8 cellular contexts compared by ENCODE assay signal in genomic region chr1:202460133-202460495, GRCh38.
DNase-seq lines count a peak whose midpoint lies in the region; FAIRE-seq and TF ChIP-seq lines count a peak whose summit lies in the region.
"Not testable (repeated sequence)": the region's sequence is repeated elsewhere in the genome, so short reads cannot be mapped to it uniquely, and the experiment has no call there.

No MANE protein-coding gene starts in this region.

- FAIRE-seq in H54 (lab: Jason Lieb, UNC), result peak; percentile 89

- DNase-seq in AG04449 (ENCODE audit: low read depth, low spot score), result peak; percentile 19
- not testable (repeated sequence) for DNase-seq in H54 (ENCODE audit: insufficient read length, low spot score); PC-9
- peak; percentile 28 for DNase-seq in astrocyte of the cerebellum (ENCODE audit: low read depth)
- DNase-seq in dedifferentiated amniotic fluid mesenchymal stem cell (ENCODE audit: extremely low spot score), result peak; percentile 59
- DNase-seq in fibroblast of villous mesenchyme (ENCODE audit: low read depth), result peak; percentile 17
- peak; percentile 10 for DNase-seq in kidney tubule cell (ENCODE audit: low spot score)

- in situ Hi-C loops in astrocyte of the cerebellum (cut with HindIII; ENCODE audit: low sequenced_read_pairs), result not testable (repeated sequence)

- H3K4me3 ChIP-seq in AG04449 (ENCODE audit: low read depth, low read length); astrocyte of the cerebellum (ENCODE audit: low read depth, low read length); fibroblast of villous mesenchyme (ENCODE audit: low read depth, low read length): not testable (repeated sequence)
- H3K4me3 ChIP-seq in PC-9 (0 out of 2 replicates have a peak overlapping the region, but pooled peaks have one; percentile 1), skeletal muscle tissue (ENCODE audit: low read length in 3 of 3) (peak overlapping the region in 1 of 3 donors; percentile 48)

- peak overlapping the region in 1 of 3 donors; percentile 27 for H3K9ac ChIP-seq in skeletal muscle tissue (ENCODE audit: low read depth in 1 of 3, low read length in 3 of 3)

- peaks cover 17% of the 10 kb centered on the region; the same call in 1 of the 2 replicates for H3K36me3 ChIP-seq in PC-9 (ENCODE audit: low read depth)
- H3K36me3 ChIP-seq in skeletal muscle tissue (ENCODE audit: control insufficient read depth in 3 of 3, insufficient read depth in 3 of 3, low read length in 3 of 3), result not testable (repeated sequence)

- peaks cover 51% of the 10 kb centered on the region for H3F3A ChIP-seq in PC-9 (ENCODE audit: insufficient read depth, low read depth)

- H3K79me2 ChIP-seq in PC-9 (ENCODE audit: low read depth), result not testable (repeated sequence)

- peak overlapping the region; percentile 57 for H3K4me2 ChIP-seq in PC-9

- H4K20me1 ChIP-seq in PC-9 (ENCODE audit: insufficient read depth), result not testable (repeated sequence)

- TF ChIP-seq POLR2A in H54 (IDR thresholded peaks at IDR 0.05; ENCODE audit: low read depth, low read length), result not testable (repeated sequence)

- not testable (repeated sequence) for H3K27me3 ChIP-seq in PC-9 (ENCODE audit: insufficient read depth, low read depth); skeletal muscle tissue (ENCODE audit: control insufficient read depth in 3 of 3, insufficient read depth in 3 of 3, low read length in 3 of 3)

- H3K4me1 ChIP-seq in PC-9 (replicated peaks; ENCODE audit: insufficient read depth) (peaks cover 93% of the 10 kb centered on the region), skeletal muscle tissue (ENCODE audit: control insufficient read depth in 3 of 3, insufficient read depth in 3 of 3, low read length in 3 of 3) (peaks cover 7 to 34% (median 12%) of the 10 kb centered on the region in 3 donors)

- H2AFZ ChIP-seq in PC-9, result not testable (repeated sequence)

- H3K27ac ChIP-seq in PC-9, result peak overlapping the region; percentile 69
- H3K27ac ChIP-seq in skeletal muscle tissue (ENCODE audit: low read depth, low read length), result peak overlapping the region; percentile 87

- CTCF ChIA-PET in AG04449 (lab: Yijun Ruan, JAX), result interaction anchor here (1.1 to 7.2 kb wide), 6 partner anchors 41 to 271 kb away, joined by 3 to 105 read pairs (median 4); partner anchors contain the start of gene PPP1R12B
- CTCF ChIA-PET in PC-9 (lab: Charles Lee), result interaction anchor here (0.6 to 0.9 kb wide), 2 partner anchors 49 to 80 kb away, joined by 3 to 4 read pairs; no protein-coding TSS in a partner anchor

- not testable (repeated sequence) for TF ChIP-seq CTCF in AG04449 (IDR thresholded peaks at IDR 0.05; ENCODE audit: insufficient read depth, low read length, missing control alignments); PC-9 (conservative IDR thresholded peaks at IDR 0.05); astrocyte of the cerebellum (IDR thresholded peaks at IDR 0.05; ENCODE audit: low read depth, low read length, missing control alignments); fibroblast of villous mesenchyme (IDR thresholded peaks at IDR 0.05; ENCODE audit: insufficient read depth, low read depth, low read length)

- not testable (repeated sequence) for H3K9me3 ChIP-seq in PC-9 (ENCODE audit: insufficient read depth, low read depth); skeletal muscle tissue (ENCODE audit: control insufficient read depth in 3 of 3, low read length in 3 of 3)

- H3K9me2 ChIP-seq in PC-9 (ENCODE audit: insufficient read depth), result not testable (repeated sequence)

- POLR2A ChIA-PET in AG04449 (lab: Yijun Ruan, JAX); PC-9 (lab: Charles Lee; ENCODE audit: unreplicated experiment): not testable (repeated sequence)

- not testable (repeated sequence) for BruUV-seq in PC-9 (replicated peaks; lab: Mats Ljungman, UMichigan)

- intact Hi-C loops in PC-9 (cut with micrococcal nuclease; ENCODE audit: unreplicated experiment), result loop anchor here (10.0 kb wide), 1 partner anchor 275 kb away; no protein-coding TSS in a partner anchor
